14 cellular contexts compared by ENCODE assay signal in the genomic region with DNA sequence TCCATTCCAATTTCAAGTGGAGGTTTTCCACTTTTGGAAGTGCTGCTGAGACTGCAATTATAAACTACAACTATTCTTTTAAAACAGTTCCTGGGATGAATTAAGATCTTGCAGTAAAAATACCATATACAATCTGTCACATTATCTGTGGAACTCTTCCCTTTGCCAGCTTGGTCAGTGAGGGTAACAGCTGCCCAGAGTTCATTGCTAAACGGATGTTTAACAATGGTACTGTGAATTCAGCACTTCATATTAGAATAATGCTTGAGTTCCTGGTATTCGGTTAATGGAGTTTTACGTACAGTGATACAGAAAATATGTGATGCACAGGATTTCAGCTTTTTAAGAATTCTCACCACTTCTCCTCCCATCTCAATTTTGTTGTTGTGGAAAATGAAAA. TPM values are rescaled to one million over a fixed set of nuclear protein-coding genes. Genes with fewer than 3 reads are reported as not detected.
DNase-seq lines count a peak whose midpoint lies in the region; ATAC-seq, FAIRE-seq and TF ChIP-seq lines count a peak whose summit lies in the region.
"Had no signal": no experiment of that assay in that cellular context is flagged by ENCODE, and none has a peak within 500 bp of the region (broad histone marks: within the 10 kb centered on the region; RNA-seq: fewer than 3 reads in every experiment).

No MANE protein-coding gene starts in this region.

- H4K20me1 ChIP-seq in BLaER1, result peaks cover 2% of the 10 kb centered on the region; the same call in 1 of the 2 replicates
- H4K20me1 ChIP-seq in SK-N-SH (ENCODE audit: insufficient read depth), result no peaks in the 10 kb centered on the region

- no peaks in the 10 kb centered on the region for H3K27me3 Mint-ChIP-seq in CD8-positive, alpha-beta memory T cell
- no peaks in the 10 kb centered on the region for H3K27me3 Mint-ChIP-seq in activated T-helper 17 cell treated with anti-CD3 and anti-CD28 coated beads, Interleukin-2, amount 50 U/mL, for 72 hours
- no peaks in the 10 kb centered on the region for H3K27me3 Mint-ChIP-seq in endothelial cell (ENCODE audit: unreplicated experiment)

- H3K79me2 ChIP-seq in SK-N-SH (ENCODE audit: insufficient read depth), result peaks cover 10% of the 10 kb centered on the region; the same call in 1 of the 2 replicates

- no peak for DNase-seq in CD8-positive, alpha-beta memory T cell
- DNase-seq in midbrain (lab: John Stamatoyannopoulos, UW) (peak; percentile 67), endothelial cell (ENCODE audit: low spot score) (no peak), foreskin fibroblast (no peak), SK-N-SH (no peak), frontal cortex (ENCODE audit: low spot score in 2 of 2) (no peak)
- DNase-seq: activated CD4-positive, CD25-positive, alpha-beta regulatory T cell treated with anti-CD3 and anti-CD28 coated beads, Interleukin-2, amount 50 U/mL, for 72 hours; adrenal gland; foreskin keratinocyte; NCI-H748 treated with DMSO at 0.1 percent for 48 hours had no signal

- CTCF ChIA-PET in CD8-positive, alpha-beta memory T cell (lab: Charles Lee), result interaction anchor here (1.2 kb wide), 1 partner anchor 47 kb away, joined by 5 read pairs; no protein-coding TSS in a partner anchor
- CTCF ChIA-PET in SK-N-SH (lab: Yijun Ruan, JAX), result interaction anchor here (1.0 to 3.7 kb wide), 4 partner anchors 22 to 244 kb away, joined by 3 to 31 read pairs (median 8); no protein-coding TSS in a partner anchor

- no peak for ATAC-seq in activated T-helper 17 cell treated with anti-CD3 and anti-CD28 coated beads, Interleukin-2, amount 50 U/mL, for 72 hours (replicated peaks)
- ATAC-seq: foreskin keratinocyte, K562 had no signal

- peak overlapping the region; percentile 65 for H3K4me2 ChIP-seq in BLaER1
- H3K4me2 ChIP-seq in SK-N-SH, result no peak overlapping the region

- no peaks in the 10 kb centered on the region for H3K9me3 Mint-ChIP-seq in CD8-positive, alpha-beta memory T cell
- no peaks in the 10 kb centered on the region for H3K9me3 Mint-ChIP-seq in activated T-helper 17 cell treated with anti-CD3 and anti-CD28 coated beads, Interleukin-2, amount 50 U/mL, for 72 hours
- no peaks in the 10 kb centered on the region for H3K9me3 Mint-ChIP-seq in endothelial cell (ENCODE audit: unreplicated experiment)

- FAIRE-seq in frontal cortex (lab: Jason Lieb, UNC), result no peak
- FAIRE-seq: K562 had no signal

- no peak overlapping the region for H3K9ac ChIP-seq in BLaER1
- H3K9ac ChIP-seq in SK-N-SH, result no peak overlapping the region

- POLR2A ChIA-PET in CD8-positive, alpha-beta memory T cell (lab: Charles Lee), result no interaction called here
- POLR2A ChIA-PET in SK-N-SH (lab: Yijun Ruan, JAX), result no interaction called here

- H3K9me3 ChIP-seq in BLaER1 (no peaks in the 10 kb centered on the region), SK-N-SH (no peaks in the 10 kb centered on the region)
- no peaks in the 10 kb centered on the region for H3K9me3 ChIP-seq in CD8-positive, alpha-beta memory T cell (ENCODE audit: low read length)
- H3K9me3 ChIP-seq: adrenal gland, SJSA1 had no signal

- H3K9me2 ChIP-seq in SK-N-SH, result no peaks in the 10 kb centered on the region

- H3K4me3 ChIP-seq in BLaER1, result no peak overlapping the region
- H3K4me3 ChIP-seq in CD8-positive, alpha-beta memory T cell (ENCODE audit: low read length), result no peak overlapping the region
- no peak overlapping the region for H3K4me3 ChIP-seq in foreskin fibroblast (ENCODE audit: low read depth in 1 of 2, low read length in 2 of 2)
- H3K4me3 ChIP-seq in SK-N-SH (ENCODE audit: low read depth in 2 of 2, low read length in 1 of 2), result no peak overlapping the region
- H3K4me3 ChIP-seq: adrenal gland, K562, SJSA1 had no signal

- peaks cover 0 to 78% (median 10%) of the 10 kb centered on the region in 3 donors for H3K36me3 Mint-ChIP-seq in CD8-positive, alpha-beta memory T cell
- H3K36me3 Mint-ChIP-seq in activated T-helper 17 cell treated with anti-CD3 and anti-CD28 coated beads, Interleukin-2, amount 50 U/mL, for 72 hours (ENCODE audit: low read depth), result peaks cover 90% of the 10 kb centered on the region
- H3K36me3 Mint-ChIP-seq in endothelial cell (ENCODE audit: low read depth, unreplicated experiment), result peaks cover 5% of the 10 kb centered on the region

- TF ChIP-seq CTCF in endothelial cell (IDR thresholded peaks at IDR 0.05; ENCODE audit: unreplicated experiment) (no peak), foreskin fibroblast (IDR thresholded peaks at IDR 0.05; ENCODE audit: low read depth, low read length) (no peak), SK-N-SH (IDR thresholded peaks at IDR 0.05) (no peak)

- H3K4me1 Mint-ChIP-seq in CD8-positive, alpha-beta memory T cell, result peaks cover 69 to 82% (median 80%) of the 10 kb centered on the region in 3 donors
- peaks cover 55% of the 10 kb centered on the region for H3K4me1 Mint-ChIP-seq in activated T-helper 17 cell treated with anti-CD3 and anti-CD28 coated beads, Interleukin-2, amount 50 U/mL, for 72 hours
- peaks cover 8% of the 10 kb centered on the region for H3K4me1 Mint-ChIP-seq in endothelial cell (ENCODE audit: unreplicated experiment)

- peaks cover 21% of the 10 kb centered on the region for H3F3A ChIP-seq in SK-N-SH (replicated peaks; ENCODE audit: insufficient read depth)

- peak overlapping the region; percentile 66 for H3K27ac ChIP-seq in BLaER1
- H3K27ac ChIP-seq in CD8-positive, alpha-beta memory T cell (ENCODE audit: low read depth, low read length), result no peak overlapping the region
- H3K27ac ChIP-seq in SK-N-SH (ENCODE audit: low read depth in 2 of 2, low read length in 1 of 2), result no peak overlapping the region
- H3K27ac ChIP-seq: adrenal gland, foreskin keratinocyte, SJSA1 had no signal

- H3K4me1 ChIP-seq in BLaER1 (peaks cover 51% of the 10 kb centered on the region), SK-N-SH (ENCODE audit: control insufficient read depth in 1 of 2, insufficient read depth in 2 of 2, low read depth in 1 of 2, low read length in 1 of 2) (peaks cover 0 to 28% of the 10 kb centered on the region in 2 experiments; a peak in 3 of 4 replicates)
- H3K4me1 ChIP-seq in CD8-positive, alpha-beta memory T cell (ENCODE audit: insufficient read depth, low read length), result peaks cover 70% of the 10 kb centered on the region

- peak overlapping the region in 5 of 7 donors; percentile 14 to 75 (median 60) for H3K4me3 Mint-ChIP-seq in CD8-positive, alpha-beta memory T cell
- H3K4me3 Mint-ChIP-seq in activated T-helper 17 cell treated with anti-CD3 and anti-CD28 coated beads, Interleukin-2, amount 50 U/mL, for 72 hours, result peak overlapping the region; percentile 63
- no peak overlapping the region for H3K4me3 Mint-ChIP-seq in endothelial cell (ENCODE audit: unreplicated experiment)

- no peak for TF ChIP-seq RAD21 in SK-N-SH (IDR thresholded peaks at IDR 0.05; ENCODE audit: low read length)

- 94% methylated on average over 3 of the region's 3 CpGs for WGBS in SK-N-SH (ENCODE audit: low lambda C conversion rate)

- H3K36me3 ChIP-seq in BLaER1 (peaks cover 9% of the 10 kb centered on the region; the same call in 1 of the 2 replicates), SK-N-SH (replicated peaks in 1 of 2; ENCODE audit: control insufficient read depth in 1 of 2, insufficient read depth in 2 of 2, low read length in 1 of 2) (no peaks in the 10 kb centered on the region)
- peaks cover 16% of the 10 kb centered on the region for H3K36me3 ChIP-seq in CD8-positive, alpha-beta memory T cell (ENCODE audit: insufficient read depth, low read length)
- H3K36me3 ChIP-seq: adrenal gland had no signal

- TF ChIP-seq EP300 in SK-N-SH (IDR thresholded peaks at IDR 0.05; ENCODE audit: borderline replicate concordance in 1 of 2, low read depth in 1 of 2, low read length in 1 of 2), result no peak

- no peak overlapping the region for H2AFZ ChIP-seq in SK-N-SH (ENCODE audit: low read depth)

- peak overlapping the region in 7 of 8 donors; percentile 76 to 95 (median 79) for H3K27ac Mint-ChIP-seq in CD8-positive, alpha-beta memory T cell
- peak overlapping the region; percentile 80 for H3K27ac Mint-ChIP-seq in activated T-helper 17 cell treated with anti-CD3 and anti-CD28 coated beads, Interleukin-2, amount 50 U/mL, for 72 hours
- no peak overlapping the region for H3K27ac Mint-ChIP-seq in endothelial cell (ENCODE audit: unreplicated experiment)

- H3K27me3 ChIP-seq in BLaER1 (no peaks in the 10 kb centered on the region), SK-N-SH (ENCODE audit: insufficient read depth) (no peaks in the 10 kb centered on the region)
- H3K27me3 ChIP-seq in CD8-positive, alpha-beta memory T cell (ENCODE audit: insufficient read depth, low read length, poor library complexity, severe bottlenecking), result no peaks in the 10 kb centered on the region
- H3K27me3 ChIP-seq: adrenal gland, foreskin keratinocyte, SJSA1 had no signal

TF ChIP-seq in SK-N-SH, 30 proteins besides CTCF, POLR2A, EP300 and RAD21:
- no peak for TF ChIP-seq NFIC (IDR thresholded peaks at IDR 0.05; ENCODE audit: borderline replicate concordance)
- TF ChIP-seq, protein P1, sequence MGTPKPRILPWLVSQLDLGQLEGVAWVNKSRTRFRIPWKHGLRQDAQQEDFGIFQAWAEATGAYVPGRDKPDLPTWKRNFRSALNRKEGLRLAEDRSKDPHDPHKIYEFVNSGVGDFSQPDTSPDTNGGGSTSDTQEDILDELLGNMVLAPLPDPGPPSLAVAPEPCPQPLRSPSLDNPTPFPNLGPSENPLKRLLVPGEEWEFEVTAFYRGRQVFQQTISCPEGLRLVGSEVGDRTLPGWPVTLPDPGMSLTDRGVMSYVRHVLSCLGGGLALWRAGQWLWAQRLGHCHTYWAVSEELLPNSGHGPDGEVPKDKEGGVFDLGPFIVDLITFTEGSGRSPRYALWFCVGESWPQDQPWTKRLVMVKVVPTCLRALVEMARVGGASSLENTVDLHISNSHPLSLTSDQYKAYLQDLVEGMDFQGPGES (IDR thresholded peaks at IDR 0.05; ENCODE audit: low read depth, low read length), result no peak
- no peak for TF ChIP-seq RFX5 (IDR thresholded peaks at IDR 0.05; ENCODE audit: low read length)

RNA-seq across cellular contexts. Expression of gene KCNS1, which starts 51.5 kb away (rescaled TPM):
- total RNA-seq in CD8-positive, alpha-beta memory T cell, result under 1 TPM; 0.16 to 0.28 TPM
- polyA plus RNA-seq in CD8-positive, alpha-beta memory T cell, result not detected
- under 1 TPM; 0.15 to 0.24 TPM for total RNA-seq in activated T-helper 17 cell treated with anti-CD3 and anti-CD28 coated beads, Interleukin-2, amount 50 U/mL, for 72 hours
- total RNA-seq in endothelial cell (ENCODE audit: unreplicated experiment) (0.10 TPM), frontal cortex (1.2 TPM)
- polyA plus RNA-seq in SK-N-SH (2012; rRNA removed), result 0.07 and 0.13 TPM in 2 replicates
- 0.06 and 0.08 TPM in 2 replicates for polyA plus RNA-seq in SK-N-SH (2012; cell fraction: cytosol; rRNA removed)
- polyA plus RNA-seq in SK-N-SH (2012; cell fraction: nucleus; rRNA removed), result 0.10 and 0.16 TPM in 2 replicates
- total RNA-seq: K562, SJSA1 had no signal
- polyA plus RNA-seq: K562 had no signal
